1 cellular context compared by ENCODE assay signal in the genomic region with DNA sequence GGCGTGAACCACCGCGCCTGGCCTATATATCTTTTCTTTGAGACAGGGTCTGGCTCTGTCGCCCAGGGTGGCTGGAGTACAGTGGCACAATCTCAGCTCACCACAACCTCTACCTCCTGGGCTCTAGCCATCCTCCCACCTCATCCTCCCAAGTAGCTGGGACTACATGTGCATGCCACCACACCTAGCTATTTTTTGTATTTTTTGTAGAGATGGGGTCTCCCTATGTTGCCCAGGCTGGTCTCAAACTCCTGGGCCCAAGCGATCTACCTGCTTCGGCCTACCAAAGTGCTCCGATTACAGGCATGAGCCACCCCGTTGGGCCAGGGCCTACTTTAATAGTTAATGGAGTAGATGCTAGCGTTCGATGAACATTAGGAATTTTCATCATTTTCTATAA.
A peak's percentile ranks its signal among the peaks of the same experiment; 100 is the strongest.
TF ChIP-seq lines count a peak whose summit lies in the region.

No MANE protein-coding gene starts in this region.

TF ChIP-seq in HepG2, 621 proteins besides CTCF, POLR2A, EP300 and RAD21:
- no peak for TF ChIP-seq ZNF572 (CRISPR knock-in tag; IDR thresholded peaks at IDR 0.05)
- TF ChIP-seq, protein P1, sequence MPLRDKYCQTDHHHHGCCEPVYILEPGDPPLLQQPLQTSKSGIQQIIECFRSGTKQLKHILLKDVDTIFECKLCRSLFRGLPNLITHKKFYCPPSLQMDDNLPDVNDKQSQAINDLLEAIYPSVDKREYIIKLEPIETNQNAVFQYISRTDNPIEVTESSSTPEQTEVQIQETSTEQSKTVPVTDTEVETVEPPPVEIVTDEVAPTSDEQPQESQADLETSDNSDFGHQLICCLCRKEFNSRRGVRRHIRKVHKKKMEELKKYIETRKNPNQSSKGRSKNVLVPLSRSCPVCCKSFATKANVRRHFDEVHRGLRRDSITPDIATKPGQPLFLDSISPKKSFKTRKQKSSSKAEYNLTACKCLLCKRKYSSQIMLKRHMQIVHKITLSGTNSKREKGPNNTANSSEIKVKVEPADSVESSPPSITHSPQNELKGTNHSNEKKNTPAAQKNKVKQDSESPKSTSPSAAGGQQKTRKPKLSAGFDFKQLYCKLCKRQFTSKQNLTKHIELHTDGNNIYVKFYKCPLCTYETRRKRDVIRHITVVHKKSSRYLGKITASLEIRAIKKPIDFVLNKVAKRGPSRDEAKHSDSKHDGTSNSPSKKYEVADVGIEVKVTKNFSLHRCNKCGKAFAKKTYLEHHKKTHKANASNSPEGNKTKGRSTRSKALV (CRISPR knock-in tag; IDR thresholded peaks at IDR 0.05): no peak
- no peak for TF ChIP-seq ZFYVE20 (CRISPR knock-in tag; IDR thresholded peaks at IDR 0.05; ENCODE audit: borderline replicate concordance, low read depth)
- no peak for TF ChIP-seq ZNF713 (CRISPR knock-in tag; IDR thresholded peaks at IDR 0.05)
- no peak for TF ChIP-seq ADNP (CRISPR knock-in tag; IDR thresholded peaks at IDR 0.05)
- TF ChIP-seq, protein P2, sequence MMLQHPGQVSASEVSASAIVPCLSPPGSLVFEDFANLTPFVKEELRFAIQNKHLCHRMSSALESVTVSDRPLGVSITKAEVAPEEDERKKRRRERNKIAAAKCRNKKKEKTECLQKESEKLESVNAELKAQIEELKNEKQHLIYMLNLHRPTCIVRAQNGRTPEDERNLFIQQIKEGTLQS (CRISPR knock-in tag; IDR thresholded peaks at IDR 0.05): no peak
- no peak for TF ChIP-seq HMG20B (CRISPR knock-in tag; conservative IDR thresholded peaks at IDR 0.05)
- TF ChIP-seq, protein P3, sequence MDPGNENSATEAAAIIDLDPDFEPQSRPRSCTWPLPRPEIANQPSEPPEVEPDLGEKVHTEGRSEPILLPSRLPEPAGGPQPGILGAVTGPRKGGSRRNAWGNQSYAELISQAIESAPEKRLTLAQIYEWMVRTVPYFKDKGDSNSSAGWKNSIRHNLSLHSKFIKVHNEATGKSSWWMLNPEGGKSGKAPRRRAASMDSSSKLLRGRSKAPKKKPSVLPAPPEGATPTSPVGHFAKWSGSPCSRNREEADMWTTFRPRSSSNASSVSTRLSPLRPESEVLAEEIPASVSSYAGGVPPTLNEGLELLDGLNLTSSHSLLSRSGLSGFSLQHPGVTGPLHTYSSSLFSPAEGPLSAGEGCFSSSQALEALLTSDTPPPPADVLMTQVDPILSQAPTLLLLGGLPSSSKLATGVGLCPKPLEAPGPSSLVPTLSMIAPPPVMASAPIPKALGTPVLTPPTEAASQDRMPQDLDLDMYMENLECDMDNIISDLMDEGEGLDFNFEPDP (CRISPR knock-in tag; conservative IDR thresholded peaks at IDR 0.05): 0 out of 2 replicates have a peak, but pooled peaks have one; percentile 53
